ENCODE assay signal across 25 cellular contexts in the genomic region with DNA sequence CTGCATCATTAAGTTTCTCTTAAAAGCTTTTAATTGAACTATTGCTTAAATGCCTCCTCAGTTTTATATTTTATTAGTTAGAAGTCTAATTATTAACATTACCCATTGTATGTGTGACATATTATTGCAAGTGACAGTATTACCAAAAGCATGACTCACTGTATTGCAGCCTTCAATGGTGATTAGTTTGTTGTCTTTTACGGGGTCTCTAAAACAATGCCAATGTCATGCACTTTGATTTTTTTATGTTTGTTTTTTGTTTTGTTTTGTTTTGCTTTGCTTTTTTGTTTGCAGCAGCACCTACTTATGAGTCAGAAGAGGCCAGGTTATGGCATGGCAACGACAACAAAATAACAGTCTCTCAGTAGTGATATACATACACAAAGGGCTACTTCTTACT.
"Had no signal": no experiment of that assay in that cellular context is flagged by ENCODE, and none has a peak within 500 bp of the region (broad histone marks: within the 10 kb centered on the region; RNA-seq: fewer than 3 reads in every experiment).

No MANE protein-coding gene starts in this region.

- H3K9me3 ChIP-seq: neutrophil, pancreas, prostate gland, right lobe of liver, thoracic aorta, thyroid gland, upper lobe of left lung, uterus had no signal

- H3K4me2 ChIP-seq: neural progenitor cell had no signal

- H3K4me1 ChIP-seq: neural progenitor cell, pancreas, prostate gland, right lobe of liver, sigmoid colon, stomach, thyroid gland, tibial nerve, upper lobe of left lung, uterus had no signal

- DNase-seq: naive thymus-derived CD4-positive, alpha-beta T cell; natural killer cell; nucleus accumbens; pancreas; right cardiac atrium; right lobe of liver; sigmoid colon; small intestine; stimulated activated CD4-positive, alpha-beta T cell treated with anti-CD3 and anti-CD28 coated beads, Interleukin-15, amount 100 ng/mL, for 24 hours; stimulated activated CD4-positive, alpha-beta T cell treated with anti-CD3 and anti-CD28 coated beads, Interleukin-2, amount 100 ng/mL, for 24 hours; stimulated activated CD4-positive, alpha-beta T cell treated with anti-CD3 and anti-CD28 coated beads, Interleukin-2, amount 100 ng/mL, for 48 hours; stimulated activated CD4-positive, alpha-beta T cell treated with anti-CD3 and anti-CD28 coated beads, Interleukin-4, amount 100 ng/mL, for 24 hours; stimulated activated naive B cell treated with anti-CD40 and anti-IgM and Interleukin-4, amounts not matched to agents 10 μg/mL and 1 μg/mL and 100 μg/mL, for 72 hours; stimulated activated naive CD4-positive, alpha-beta T cell treated with Interleukin-2 at 50 U/mL for 16 hours; stomach; thyroid gland; trophoblast cell; upper lobe of left lung; uterus had no signal

- FAIRE-seq: pancreas, small intestine had no signal

- H3K4me3 ChIP-seq: neural progenitor cell, pancreas, prostate gland, right lobe of liver, sigmoid colon, stomach, thoracic aorta, thyroid gland, tibial nerve, upper lobe of left lung, uterus had no signal

- H3K36me3 ChIP-seq: neural progenitor cell, neutrophil, pancreas, prostate gland, right lobe of liver, sigmoid colon, stomach, thoracic aorta, thyroid gland, tibial nerve, upper lobe of left lung, uterus had no signal

- H3K27ac ChIP-seq: neural progenitor cell, neutrophil, pancreas, prostate gland, right lobe of liver, sigmoid colon, stomach, thoracic aorta, thyroid gland, tibial nerve, upper lobe of left lung, uterus had no signal

- H2AFZ ChIP-seq: neural progenitor cell had no signal

- H3K9ac ChIP-seq: neural progenitor cell had no signal

- H3K27me3 ChIP-seq: neural progenitor cell, neutrophil, pancreas, right lobe of liver, sigmoid colon, stomach, thyroid gland, tibial nerve, upper lobe of left lung, uterus had no signal

- ATAC-seq: naive thymus-derived CD4-positive, alpha-beta T cell; natural killer cell; pancreas; right cardiac atrium; right lobe of liver; stimulated activated effector memory CD8-positive, alpha-beta T cell treated with anti-CD3 and anti-CD28 coated beads, Interleukin-12 subunit alpha, Interleukin-12 subunit beta, amount 100 ng/mL, for 72 hours; stimulated activated naive B cell treated with anti-CD40 and anti-IgM and Interleukin-4, amounts not matched to agents 10 μg/mL and 1 μg/mL and 100 μg/mL, for 72 hours had no signal
